9 cellular contexts compared by ENCODE assay signal in genomic region chr10:31961264-31961663, GRCh38. TPM values are rescaled to one million over a fixed set of nuclear protein-coding genes. Genes with fewer than 3 reads are reported as not detected.
DNase-seq lines count a peak whose midpoint lies in the region; ATAC-seq and TF ChIP-seq lines count a peak whose summit lies in the region.
"Had no signal": no experiment of that assay in that cellular context is flagged by ENCODE, and none has a peak within 500 bp of the region (broad histone marks: within the 10 kb centered on the region; RNA-seq: fewer than 3 reads in every experiment).

No MANE protein-coding gene starts in this region.

- H3K9me3 ChIP-seq in RWPE2 (ENCODE audit: severe bottlenecking) (no peaks in the 10 kb centered on the region), transverse colon (no peaks in the 10 kb centered on the region), uterus (no peaks in the 10 kb centered on the region)
- H3K9me3 ChIP-seq: adrenal gland had no signal

- DNase-seq in M059J (ENCODE audit: low read depth): peak; percentile 63
- no peak for DNase-seq in RWPE2 (ENCODE audit: low spot score)
- DNase-seq in myocyte (ENCODE audit: low read depth): peak; percentile 57
- no peak for DNase-seq in hippocampal formation (lab: John Stamatoyannopoulos, UW)
- DNase-seq in SK-N-DZ (ENCODE audit: low spot score): no peak
- DNase-seq in transverse colon: no peak
- DNase-seq in uterus: no peak

- TF ChIP-seq EP300 in transverse colon (IDR thresholded peaks at IDR 0.05; ENCODE audit: low read depth): no peak

- intact Hi-C loops in transverse colon (cut with DNase I; ENCODE audit: low total_unique reads) (no loop called here), uterus (cut with DNase I; ENCODE audit: low total_unique reads) (no loop called here)

- in situ Hi-C loops in transverse colon (cut with MboI; ENCODE audit: low pct_ligation_motif_present in 1 of 4, low pct_unique_long_range_greater_than_20kb in 1 of 4, low sequenced_read_pairs in 3 of 4): no loop called here

- H3K36me3 ChIP-seq in RWPE2 (ENCODE audit: low read depth): no peaks in the 10 kb centered on the region
- no peaks in the 10 kb centered on the region for H3K36me3 ChIP-seq in transverse colon
- H3K36me3 ChIP-seq in uterus: no peaks in the 10 kb centered on the region
- H3K36me3 ChIP-seq: adrenal gland had no signal

- H3K4me1 ChIP-seq in RWPE2 (ENCODE audit: insufficient read depth, poor library complexity, severe bottlenecking) (peaks cover 20% of the 10 kb centered on the region), transverse colon (peaks cover 0 to 14% (median 2%) of the 10 kb centered on the region in 4 donors), uterus (no peaks in the 10 kb centered on the region)

- H3K27ac ChIP-seq in RWPE2 (ENCODE audit: poor library complexity, severe bottlenecking) (peak overlapping the region; percentile 64), transverse colon (peak overlapping the region in 1 of 4 donors; percentile 36), uterus (no peak overlapping the region)

- H3K4me3 ChIP-seq in RWPE2 (ENCODE audit: severe bottlenecking): no peak overlapping the region
- H3K4me3 ChIP-seq in transverse colon: no peak overlapping the region
- no peak overlapping the region for H3K4me3 ChIP-seq in uterus
- H3K4me3 ChIP-seq: adrenal gland had no signal

- TF ChIP-seq CTCF in RWPE2 (IDR thresholded peaks at IDR 0.05; ENCODE audit: poor library complexity, severe bottlenecking) (no peak), transverse colon (IDR thresholded peaks at IDR 0.05) (no peak), uterus (IDR thresholded peaks at IDR 0.05) (no peak)

- TF ChIP-seq POLR2A in transverse colon (IDR thresholded peaks at IDR 0.05): no peak
- no peak for TF ChIP-seq POLR2A in uterus (IDR thresholded peaks at IDR 0.05)

- 30 to 34% methylated on average over 4 of the region's 4 CpGs for WGBS in transverse colon (ENCODE audit: low coverage in 1 of 2), 2 donors

- no peaks in the 10 kb centered on the region for H3K27me3 ChIP-seq in RWPE2 (ENCODE audit: insufficient read depth, poor library complexity, severe bottlenecking)
- H3K27me3 ChIP-seq in transverse colon: no peaks in the 10 kb centered on the region
- no peaks in the 10 kb centered on the region for H3K27me3 ChIP-seq in uterus
- H3K27me3 ChIP-seq: adrenal gland had no signal

- ATAC-seq in GM18511 (IDR thresholded peaks at IDR 0.05; ENCODE audit: unreplicated experiment) (peak; percentile 52), RWPE2 (ENCODE audit: low read depth) (peak; percentile 9; the same call in 2 of the 3 replicates)

RNA-seq across cellular contexts. Expression of gene ARHGAP12, which starts 32.6 kb away (rescaled TPM):
- total RNA-seq in M059J (2014; rRNA removed; shearing (Covaris generic)): 16.5 and 17.4 TPM in 2 replicates
- total RNA-seq in myocyte (81.9 and 82.2 TPM in 2 replicates), transverse colon (10 to 100 TPM; 19.9 to 60.5 (median 46.1) TPM), uterus (10 to 100 TPM; 37.7 to 82.5 (median 57.3) TPM)
- 16.5 TPM for polyA plus RNA-seq in myocyte (2012)
- polyA plus RNA-seq in SK-N-DZ (2014; cell fraction: cytosol; rRNA removed): 10.1 and 10.2 TPM in 2 replicates
- 17.7 and 21.8 TPM in 2 replicates for polyA plus RNA-seq in SK-N-DZ (2014; cell fraction: nucleus; rRNA removed)

Comparison
In these comparisons a context has a peak if more than half of its experiments do, and no peak if none do; other contexts are left out.
1. DNase-seq: peak in M059J (single experiment) and myocyte (single experiment); none in RWPE2 (single experiment), hippocampal formation (0 of 2), SK-N-DZ (single experiment), transverse colon (single experiment) and uterus (0 of 2).